Comparison of ENCODE assay signal across 29 cellular contexts in genomic region chr1:116226017-116226416, GRCh38.
DNase-seq lines count a peak whose midpoint lies in the region; ATAC-seq and TF ChIP-seq lines count a peak whose summit lies in the region.
"Had no signal": no experiment of that assay in that cellular context is flagged by ENCODE, and none has a peak within 500 bp of the region (broad histone marks: within the 10 kb centered on the region; RNA-seq: fewer than 3 reads in every experiment).

No MANE protein-coding gene starts in this region.

- H3K27ac ChIP-seq in coronary artery: no peak overlapping the region
- H3K27ac ChIP-seq: esophagus muscularis mucosa, parathyroid adenoma, right lobe of liver, stomach, transverse colon had no signal

- intact Hi-C loops in left ventricle myocardium superior (cut with micrococcal nuclease): no loop called here

- H3K9me3 Mint-ChIP-seq in memory B cell: no peaks in the 10 kb centered on the region
- H3K9me3 Mint-ChIP-seq: activated naive CD4-positive, alpha-beta T cell treated with anti-CD3 and anti-CD28 coated beads, Interleukin-2, amount 50 U/mL, for 24 hours; activated T-helper 17 cell treated with anti-CD3 and anti-CD28 coated beads, Interleukin-2, amount 50 U/mL, for 72 hours; H9; immature natural killer cell; nephron progenitor cell had no signal

- H3K36me3 Mint-ChIP-seq in memory B cell: no peaks in the 10 kb centered on the region
- H3K36me3 Mint-ChIP-seq: activated naive CD4-positive, alpha-beta T cell treated with anti-CD3 and anti-CD28 coated beads, Interleukin-2, amount 50 U/mL, for 24 hours; CD4-positive, CD25-positive, alpha-beta regulatory T cell; immature natural killer cell had no signal

- TF ChIP-seq CTCF in GM10266 (IDR thresholded peaks at IDR 0.05; ENCODE audit: control insufficient read depth, insufficient read depth, low read depth, missing control alignments) (no peak), GM20000 (IDR thresholded peaks at IDR 0.05; ENCODE audit: extremely low read depth, missing control alignments) (no peak), coronary artery (IDR thresholded peaks at IDR 0.05) (no peak)

- H3K27ac Mint-ChIP-seq in memory B cell: no peak overlapping the region
- H3K27ac Mint-ChIP-seq: activated naive CD4-positive, alpha-beta T cell treated with anti-CD3 and anti-CD28 coated beads, Interleukin-2, amount 50 U/mL, for 24 hours; activated T-helper 17 cell treated with anti-CD3 and anti-CD28 coated beads, Interleukin-2, amount 50 U/mL, for 72 hours; CD4-positive, CD25-positive, alpha-beta regulatory T cell; H9; immature natural killer cell; nephron progenitor cell had no signal

- no peak overlapping the region for H3K4me3 ChIP-seq in coronary artery
- H3K4me3 ChIP-seq: esophagus muscularis mucosa, right lobe of liver, stomach, transverse colon had no signal

- peaks cover 2% of the 10 kb centered on the region for H3K4me1 Mint-ChIP-seq in memory B cell
- H3K4me1 Mint-ChIP-seq: immature natural killer cell had no signal

- no peak overlapping the region for H3K4me3 Mint-ChIP-seq in memory B cell
- H3K4me3 Mint-ChIP-seq: activated naive CD4-positive, alpha-beta T cell treated with anti-CD3 and anti-CD28 coated beads, Interleukin-2, amount 50 U/mL, for 24 hours; activated T-helper 17 cell treated with anti-CD3 and anti-CD28 coated beads, Interleukin-2, amount 50 U/mL, for 72 hours; CD4-positive, CD25-positive, alpha-beta regulatory T cell; H9; immature natural killer cell; nephron progenitor cell had no signal

- H3K27me3 Mint-ChIP-seq in memory B cell: peaks cover 6% of the 10 kb centered on the region
- H3K27me3 Mint-ChIP-seq: activated naive CD4-positive, alpha-beta T cell treated with anti-CD3 and anti-CD28 coated beads, Interleukin-2, amount 50 U/mL, for 24 hours had no signal

- peak; percentile 52 for ATAC-seq in memory B cell (ENCODE audit: low read depth)
- no peak for ATAC-seq in HG03520 (IDR thresholded peaks at IDR 0.05; ENCODE audit: unreplicated experiment)
- no peak for ATAC-seq in HG02588 (IDR thresholded peaks at IDR 0.05; ENCODE audit: unreplicated experiment)
- ATAC-seq in left ventricle myocardium superior: no peak
- ATAC-seq: activated T-helper 17 cell treated with anti-CD3 and anti-CD28 coated beads, Interleukin-2, amount 50 U/mL, for 72 hours; PC-3; right lobe of liver; Right ventricle myocardium inferior had no signal

- DNase-seq in GM10266 (ENCODE audit: extremely low spot score) (peak; percentile 27), GM20000 (ENCODE audit: low spot score) (peak; percentile 26), NCI-H2107 treated with DMSO at 0.1 percent for 48 hours (lab: John Stamatoyannopoulos, UW; ENCODE audit: unreplicated experiment) (peak; percentile 49), memory B cell (ENCODE audit: low spot score in 2 of 2) (no peak), left ventricle myocardium superior (no peak), coronary artery (ENCODE audit: low spot score) (no peak)
- DNase-seq: activated CD4-positive, alpha-beta T cell treated with anti-CD3 and anti-CD28 coated beads, Interleukin-2, amount 50 U/mL, for 4 hours; activated CD4-positive, CD25-positive, alpha-beta regulatory T cell; activated CD8-positive, alpha-beta memory T cell treated with anti-CD3 and anti-CD28 coated beads, Interleukin-2, amount 50 U/mL, for 48 hours; CD4-positive, CD25-positive, alpha-beta regulatory T cell; cortex of kidney; H9; hippocampal formation; immature natural killer cell; KG1; NCI-H1436; NCI-H345; nephron progenitor cell; PC-3; right lobe of liver; stomach; transverse colon had no signal

Comparison
In these comparisons a context has a peak if more than half of its experiments do, and no peak if none do; other contexts are left out.
1. DNase-seq: peak in GM10266 (single experiment), GM20000 (single experiment) and NCI-H2107 treated with DMSO at 0.1 percent for 48 hours (single experiment); none in memory B cell (0 of 2), left ventricle myocardium superior (single experiment) and coronary artery (single experiment).